Comparison of ENCODE assay signal across 11 cellular contexts in genomic region chr12:9792961-9793617, GRCh38. TPM values are rescaled to one million over a fixed set of nuclear protein-coding genes. Genes with fewer than 3 reads are reported as not detected.
A peak's percentile ranks its signal among the peaks of the same experiment; 100 is the strongest.
DNase-seq lines count a peak whose midpoint lies in the region; ATAC-seq and TF ChIP-seq lines count a peak whose summit lies in the region.
"Had no signal": no experiment of that assay in that cellular context is flagged by ENCODE, and none has a peak within 500 bp of the region (broad histone marks: within the 10 kb centered on the region; RNA-seq: fewer than 3 reads in every experiment).

No MANE protein-coding gene starts in this region.

- 20% methylated on average over 2 of the region's 2 CpGs for WGBS in smooth muscle cell (ENCODE audit: low lambda C conversion rate)

- no peaks in the 10 kb centered on the region for H3K4me1 ChIP-seq in smooth muscle cell (ENCODE audit: low read depth)

- H3K27ac Mint-ChIP-seq in activated CD8-positive, alpha-beta memory T cell treated with anti-CD3 and anti-CD28 coated beads, Interleukin-2, amount 10 ng/mL, durations not matched to agents 7 days and 5 days = peak overlapping the region; percentile 95
- H3K27ac Mint-ChIP-seq: endodermal cell had no signal

- H3K9me3 Mint-ChIP-seq in activated CD8-positive, alpha-beta memory T cell treated with anti-CD3 and anti-CD28 coated beads, Interleukin-2, amount 10 ng/mL, durations not matched to agents 7 days and 5 days (ENCODE audit: low read depth) = peaks cover 12% of the 10 kb centered on the region

- no peaks in the 10 kb centered on the region for H3K27me3 ChIP-seq in smooth muscle cell (ENCODE audit: low read depth)

- ATAC-seq in activated CD8-positive, alpha-beta memory T cell treated with anti-CD3 and anti-CD28 coated beads, Interleukin-2, amount 10 ng/mL, durations not matched to agents 7 days and 5 days = peak; percentile 14
- no peak for ATAC-seq in HG02981 (IDR thresholded peaks at IDR 0.05; ENCODE audit: unreplicated experiment)

- H2AFZ ChIP-seq in smooth muscle cell (ENCODE audit: low read depth) = no peak overlapping the region

- in situ Hi-C loops in astrocyte of the spinal cord (cut with HindIII; ENCODE audit: low sequenced_read_pairs) = no loop called here

- TF ChIP-seq CTCF in astrocyte of the spinal cord (IDR thresholded peaks at IDR 0.05; ENCODE audit: low read depth, low read length) (no peak), smooth muscle cell (IDR thresholded peaks at IDR 0.05; ENCODE audit: borderline replicate concordance, insufficient read depth, poor library complexity, severe bottlenecking) (no peak)

- CTCF ChIA-PET in activated CD8-positive, alpha-beta memory T cell treated with anti-CD3 and anti-CD28 coated beads, Interleukin-2, amount 10 ng/mL, durations not matched to agents 7 days and 5 days (lab: Charles Lee) = interaction anchor here (1.2 to 1.7 kb wide), 4 partner anchors 22 to 44 kb away, joined by 3 to 6 read pairs (median 4); no protein-coding TSS in a partner anchor

- peaks cover 4% of the 10 kb centered on the region for H3K9me3 ChIP-seq in smooth muscle cell (replicated peaks; ENCODE audit: low read depth)

- no peak for DNase-seq in activated CD8-positive, alpha-beta memory T cell treated with anti-CD3 and anti-CD28 coated beads, Interleukin-2, amount 10 ng/mL, durations not matched to agents 7 days and 5 days
- DNase-seq in activated CD8-positive, alpha-beta memory T cell treated with anti-CD3 and anti-CD28 coated beads, Interleukin-2, amount 50 U/mL, for 48 hours = no peak
- DNase-seq in OCI-M1 (lab: John Stamatoyannopoulos, UW) (peak; percentile 53), astrocyte of the spinal cord (ENCODE audit: low read depth, low spot score) (peak; percentile 41), smooth muscle cell (lab: John Stamatoyannopoulos, UW; ENCODE audit: unreplicated experiment) (no peak), CD1c-positive myeloid dendritic cell (ENCODE audit: extremely low spot score) (no peak), iPS-NIHi11 (ENCODE audit: low spot score) (no peak)
- DNase-seq: endodermal cell; RPMI8226; stimulated activated CD4-positive, alpha-beta T cell treated with anti-CD3 and anti-CD28 coated beads, Interleukin-4, amount 100 ng/mL, for 24 hours had no signal

- no peaks in the 10 kb centered on the region for H3F3A ChIP-seq in smooth muscle cell (ENCODE audit: low read depth)

- H3K27ac ChIP-seq in smooth muscle cell (ENCODE audit: low read depth) = peak overlapping the region; percentile 65

- H3K36me3 Mint-ChIP-seq in activated CD8-positive, alpha-beta memory T cell treated with anti-CD3 and anti-CD28 coated beads, Interleukin-2, amount 10 ng/mL, durations not matched to agents 7 days and 5 days = peaks cover 35% of the 10 kb centered on the region

- no peaks in the 10 kb centered on the region for H3K36me3 ChIP-seq in smooth muscle cell (ENCODE audit: low read depth)

- peak overlapping the region; percentile 50 for H3K4me2 ChIP-seq in smooth muscle cell

- H3K4me3 ChIP-seq in astrocyte of the spinal cord (ENCODE audit: low read depth, low read length) (no peak overlapping the region), smooth muscle cell (no peak overlapping the region)

- H3K9ac ChIP-seq in smooth muscle cell (ENCODE audit: low read depth) = no peak overlapping the region

- no peak overlapping the region for H3K4me3 Mint-ChIP-seq in activated CD8-positive, alpha-beta memory T cell treated with anti-CD3 and anti-CD28 coated beads, Interleukin-2, amount 10 ng/mL, durations not matched to agents 7 days and 5 days
- H3K4me3 Mint-ChIP-seq: endodermal cell had no signal

- H3K4me1 Mint-ChIP-seq in activated CD8-positive, alpha-beta memory T cell treated with anti-CD3 and anti-CD28 coated beads, Interleukin-2, amount 10 ng/mL, durations not matched to agents 7 days and 5 days = peaks cover 54% of the 10 kb centered on the region

- H3K27me3 Mint-ChIP-seq in activated CD8-positive, alpha-beta memory T cell treated with anti-CD3 and anti-CD28 coated beads, Interleukin-2, amount 10 ng/mL, durations not matched to agents 7 days and 5 days = no peaks in the 10 kb centered on the region

- H3K79me2 ChIP-seq in smooth muscle cell (ENCODE audit: low read depth) = no peaks in the 10 kb centered on the region

- H4K20me1 ChIP-seq in smooth muscle cell (ENCODE audit: low read depth) = no peaks in the 10 kb centered on the region

RNA-seq across cellular contexts. Expression of gene CD69, which starts 32.4 kb away (rescaled TPM):
- total RNA-seq in activated CD8-positive, alpha-beta memory T cell treated with anti-CD3 and anti-CD28 coated beads, Interleukin-2, amount 10 ng/mL, durations not matched to agents 7 days and 5 days = 100 to 1,000 TPM in 1 of 2 experiments, 10 to 100 TPM in 1; 76.0 to 104 TPM
- 0.13 TPM in 1 of 2 replicates, not detected in the other for total RNA-seq in smooth muscle cell
- polyA plus RNA-seq in smooth muscle cell = not detected in 2 replicates
- total RNA-seq: endodermal cell had no signal

RNA-seq across cellular contexts. Expression of gene KLRF1, which starts 34.2 kb away (rescaled TPM):
- under 1 TPM; 0.44 to 0.54 TPM for total RNA-seq in activated CD8-positive, alpha-beta memory T cell treated with anti-CD3 and anti-CD28 coated beads, Interleukin-2, amount 10 ng/mL, durations not matched to agents 7 days and 5 days
- not detected in 2 replicates for total RNA-seq in smooth muscle cell
- not detected in 2 replicates for polyA plus RNA-seq in smooth muscle cell
- total RNA-seq: endodermal cell had no signal

Comparison
In these comparisons a context has a peak if more than half of its experiments do, and no peak if none do; other contexts are left out.
1. DNase-seq: peak in OCI-M1 (single experiment) and astrocyte of the spinal cord (single experiment); none in activated CD8-positive, alpha-beta memory T cell treated with anti-CD3 and anti-CD28 coated beads, Interleukin-2, amount 10 ng/mL, durations not matched to agents 7 days and 5 days (single experiment), activated CD8-positive, alpha-beta memory T cell treated with anti-CD3 and anti-CD28 coated beads, Interleukin-2, amount 50 U/mL, for 48 hours (single experiment), smooth muscle cell (single experiment), CD1c-positive myeloid dendritic cell (single experiment) and iPS-NIHi11 (single experiment).
2. RNA of gene CD69, which starts 32.4 kb away (total RNA-seq): 76.0 to 104 TPM in activated CD8-positive, alpha-beta memory T cell treated with anti-CD3 and anti-CD28 coated beads, Interleukin-2, amount 10 ng/mL, durations not matched to agents 7 days and 5 days; 0.13 TPM in smooth muscle cell; every median in the first group is over 10 times any median in the second.